ENCODE assay signal across 18 cellular contexts in the genomic region with DNA sequence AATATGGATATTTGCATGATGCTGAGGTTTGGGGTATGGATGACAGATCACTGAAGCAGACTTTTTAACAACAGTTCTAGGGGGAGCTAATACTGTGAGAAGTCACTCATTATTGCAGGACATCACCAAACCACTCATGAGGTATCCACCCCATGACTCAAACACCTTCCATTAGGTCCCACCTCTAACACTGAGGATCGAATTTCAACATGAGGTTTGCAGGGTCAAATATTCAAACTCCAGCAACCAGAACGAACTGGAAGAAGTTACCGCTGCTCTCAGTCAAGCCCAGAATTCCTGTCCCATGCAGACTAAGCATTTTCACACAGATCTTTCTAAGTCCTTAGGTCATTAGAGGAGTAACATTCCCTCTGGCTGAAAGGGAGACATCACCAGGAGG.
DNase-seq lines count a peak whose midpoint lies in the region; ATAC-seq, FAIRE-seq and TF ChIP-seq lines count a peak whose summit lies in the region.
"Had no signal": no experiment of that assay in that cellular context is flagged by ENCODE, and none has a peak within 500 bp of the region (broad histone marks: within the 10 kb centered on the region; RNA-seq: fewer than 3 reads in every experiment).

No MANE protein-coding gene starts in this region.

- H3K36me3 ChIP-seq in GM23338 (ENCODE audit: insufficient read depth) (no peaks in the 10 kb centered on the region), psoas muscle (ENCODE audit: insufficient read depth in 1 of 2, low read depth in 1 of 2) (no peaks in the 10 kb centered on the region)
- H3K36me3 ChIP-seq: Peyer's patch had no signal

- 48 to 56% (median 55%) methylated on average over 3 of the region's 3 CpGs for WGBS in psoas muscle, 3 donors

- H3K9me3 Mint-ChIP-seq in GM23338, result no peaks in the 10 kb centered on the region

- H3K27me3 ChIP-seq in GM23338 (ENCODE audit: insufficient read depth) (no peaks in the 10 kb centered on the region), psoas muscle (ENCODE audit: insufficient read depth in 3 of 3, low read length in 2 of 3) (no peaks in the 10 kb centered on the region)
- H3K27me3 ChIP-seq: Peyer's patch had no signal

- H3K4me1 ChIP-seq in GM23338 (ENCODE audit: insufficient read depth), result no peaks in the 10 kb centered on the region; the same call in 1 of the 2 replicates
- H3K4me1 ChIP-seq in psoas muscle, result no peaks in the 10 kb centered on the region
- H3K4me1 ChIP-seq: Peyer's patch had no signal

- DNase-seq in GM23338 (ENCODE audit: low spot score), result no peak
- DNase-seq in astrocyte of the hippocampus (ENCODE audit: low read depth, low spot score), result peak; percentile 12
- peak; percentile 70 for DNase-seq in glomerular visceral epithelial cell (ENCODE audit: extremely low spot score)
- DNase-seq in urothelium cell line (ENCODE audit: low spot score), result no peak
- DNase-seq in islet precursor cell, result no peak
- no peak for DNase-seq in psoas muscle
- DNase-seq: DMS153, GOT3, Kasumi-1, NCI-H187 treated with DMSO at 0.1 percent for 48 hours, NCI-H510A treated with DMSO at 0.1 percent for 48 hours, Peyer's patch, SHP77 treated with DMSO at 0.1 percent for 48 hours had no signal

- H3K4me3 Mint-ChIP-seq in GM23338, result no peak overlapping the region

- peaks cover 4% of the 10 kb centered on the region; the same call in 1 of the 2 replicates for H3K9me2 ChIP-seq in GM23338 (ENCODE audit: insufficient read depth)

- FAIRE-seq in urothelium cell line (lab: Jason Lieb, UNC), result peak; percentile 40
- FAIRE-seq: GM12878, GM18507, GM19239 had no signal

- TF ChIP-seq CTCF in GM23338 (conservative IDR thresholded peaks at IDR 0.05; ENCODE audit: low read depth in 2 of 2), result no peak
- no peak for TF ChIP-seq CTCF in psoas muscle (IDR thresholded peaks at IDR 0.05)

- no peak overlapping the region for H3K4me2 ChIP-seq in GM23338

- H3K27ac Mint-ChIP-seq in GM23338, result no peak overlapping the region

- H3K27ac ChIP-seq in GM23338 (ENCODE audit: low read depth) (no peak overlapping the region), psoas muscle (no peak overlapping the region)
- H3K27ac ChIP-seq: C4-2B, Peyer's patch had no signal

- ATAC-seq in GM23338, result no peak
- no peak for ATAC-seq in GM18511 (IDR thresholded peaks at IDR 0.05; ENCODE audit: unreplicated experiment)
- no peak for ATAC-seq in psoas muscle
- ATAC-seq: GM12878 had no signal

- intact Hi-C loops in psoas muscle (cut with DNase I), result no loop called here

- H3K9me3 ChIP-seq in psoas muscle, result no peaks in the 10 kb centered on the region
- H3K9me3 ChIP-seq: Peyer's patch had no signal

- no peaks in the 10 kb centered on the region for H3K79me2 ChIP-seq in GM23338 (replicated peaks; ENCODE audit: insufficient read depth)

- H3K27me3 Mint-ChIP-seq in GM23338 (ENCODE audit: insufficient read depth, low read depth, poor library complexity), result peaks cover 5% of the 10 kb centered on the region

- H4K20me1 ChIP-seq in GM23338 (replicated peaks; ENCODE audit: insufficient read depth), result no peaks in the 10 kb centered on the region

- H3F3A ChIP-seq in GM23338 (replicated peaks; ENCODE audit: low read depth), result no peaks in the 10 kb centered on the region

- H3K4me3 ChIP-seq in GM23338, result no peak overlapping the region
- no peak overlapping the region for H3K4me3 ChIP-seq in psoas muscle
- H3K4me3 ChIP-seq: GM12878, Peyer's patch had no signal

- peaks cover 13% of the 10 kb centered on the region for H3K4me1 Mint-ChIP-seq in GM23338

- H2AFZ ChIP-seq in GM23338, result peak overlapping the region; percentile 38; the same call in 1 of the 2 replicates

- no peaks in the 10 kb centered on the region for H3K36me3 Mint-ChIP-seq in GM23338 (ENCODE audit: low read depth)

TF ChIP-seq in GM23338, 12 proteins besides CTCF, POLR2A, EP300 and RAD21 (continues in another document):
- no peak for TF ChIP-seq NANOG (IDR thresholded peaks at IDR 0.05; ENCODE audit: borderline replicate concordance)
- no peak for TF ChIP-seq CREB1 (CRISPR knock-in tag; IDR thresholded peaks at IDR 0.05; ENCODE audit: low read depth)
- no peak for TF ChIP-seq ZNF331 (CRISPR knock-in tag; IDR thresholded peaks at IDR 0.05; ENCODE audit: low read depth)
- no peak for TF ChIP-seq REST (IDR thresholded peaks at IDR 0.05; ENCODE audit: unreplicated experiment)
- no peak for TF ChIP-seq STAT1 (IDR thresholded peaks at IDR 0.05; ENCODE audit: unreplicated experiment)
- no peak for TF ChIP-seq EZH2phosphoT487 (IDR thresholded peaks at IDR 0.05; ENCODE audit: unreplicated experiment)
- TF ChIP-seq, protein P1, sequence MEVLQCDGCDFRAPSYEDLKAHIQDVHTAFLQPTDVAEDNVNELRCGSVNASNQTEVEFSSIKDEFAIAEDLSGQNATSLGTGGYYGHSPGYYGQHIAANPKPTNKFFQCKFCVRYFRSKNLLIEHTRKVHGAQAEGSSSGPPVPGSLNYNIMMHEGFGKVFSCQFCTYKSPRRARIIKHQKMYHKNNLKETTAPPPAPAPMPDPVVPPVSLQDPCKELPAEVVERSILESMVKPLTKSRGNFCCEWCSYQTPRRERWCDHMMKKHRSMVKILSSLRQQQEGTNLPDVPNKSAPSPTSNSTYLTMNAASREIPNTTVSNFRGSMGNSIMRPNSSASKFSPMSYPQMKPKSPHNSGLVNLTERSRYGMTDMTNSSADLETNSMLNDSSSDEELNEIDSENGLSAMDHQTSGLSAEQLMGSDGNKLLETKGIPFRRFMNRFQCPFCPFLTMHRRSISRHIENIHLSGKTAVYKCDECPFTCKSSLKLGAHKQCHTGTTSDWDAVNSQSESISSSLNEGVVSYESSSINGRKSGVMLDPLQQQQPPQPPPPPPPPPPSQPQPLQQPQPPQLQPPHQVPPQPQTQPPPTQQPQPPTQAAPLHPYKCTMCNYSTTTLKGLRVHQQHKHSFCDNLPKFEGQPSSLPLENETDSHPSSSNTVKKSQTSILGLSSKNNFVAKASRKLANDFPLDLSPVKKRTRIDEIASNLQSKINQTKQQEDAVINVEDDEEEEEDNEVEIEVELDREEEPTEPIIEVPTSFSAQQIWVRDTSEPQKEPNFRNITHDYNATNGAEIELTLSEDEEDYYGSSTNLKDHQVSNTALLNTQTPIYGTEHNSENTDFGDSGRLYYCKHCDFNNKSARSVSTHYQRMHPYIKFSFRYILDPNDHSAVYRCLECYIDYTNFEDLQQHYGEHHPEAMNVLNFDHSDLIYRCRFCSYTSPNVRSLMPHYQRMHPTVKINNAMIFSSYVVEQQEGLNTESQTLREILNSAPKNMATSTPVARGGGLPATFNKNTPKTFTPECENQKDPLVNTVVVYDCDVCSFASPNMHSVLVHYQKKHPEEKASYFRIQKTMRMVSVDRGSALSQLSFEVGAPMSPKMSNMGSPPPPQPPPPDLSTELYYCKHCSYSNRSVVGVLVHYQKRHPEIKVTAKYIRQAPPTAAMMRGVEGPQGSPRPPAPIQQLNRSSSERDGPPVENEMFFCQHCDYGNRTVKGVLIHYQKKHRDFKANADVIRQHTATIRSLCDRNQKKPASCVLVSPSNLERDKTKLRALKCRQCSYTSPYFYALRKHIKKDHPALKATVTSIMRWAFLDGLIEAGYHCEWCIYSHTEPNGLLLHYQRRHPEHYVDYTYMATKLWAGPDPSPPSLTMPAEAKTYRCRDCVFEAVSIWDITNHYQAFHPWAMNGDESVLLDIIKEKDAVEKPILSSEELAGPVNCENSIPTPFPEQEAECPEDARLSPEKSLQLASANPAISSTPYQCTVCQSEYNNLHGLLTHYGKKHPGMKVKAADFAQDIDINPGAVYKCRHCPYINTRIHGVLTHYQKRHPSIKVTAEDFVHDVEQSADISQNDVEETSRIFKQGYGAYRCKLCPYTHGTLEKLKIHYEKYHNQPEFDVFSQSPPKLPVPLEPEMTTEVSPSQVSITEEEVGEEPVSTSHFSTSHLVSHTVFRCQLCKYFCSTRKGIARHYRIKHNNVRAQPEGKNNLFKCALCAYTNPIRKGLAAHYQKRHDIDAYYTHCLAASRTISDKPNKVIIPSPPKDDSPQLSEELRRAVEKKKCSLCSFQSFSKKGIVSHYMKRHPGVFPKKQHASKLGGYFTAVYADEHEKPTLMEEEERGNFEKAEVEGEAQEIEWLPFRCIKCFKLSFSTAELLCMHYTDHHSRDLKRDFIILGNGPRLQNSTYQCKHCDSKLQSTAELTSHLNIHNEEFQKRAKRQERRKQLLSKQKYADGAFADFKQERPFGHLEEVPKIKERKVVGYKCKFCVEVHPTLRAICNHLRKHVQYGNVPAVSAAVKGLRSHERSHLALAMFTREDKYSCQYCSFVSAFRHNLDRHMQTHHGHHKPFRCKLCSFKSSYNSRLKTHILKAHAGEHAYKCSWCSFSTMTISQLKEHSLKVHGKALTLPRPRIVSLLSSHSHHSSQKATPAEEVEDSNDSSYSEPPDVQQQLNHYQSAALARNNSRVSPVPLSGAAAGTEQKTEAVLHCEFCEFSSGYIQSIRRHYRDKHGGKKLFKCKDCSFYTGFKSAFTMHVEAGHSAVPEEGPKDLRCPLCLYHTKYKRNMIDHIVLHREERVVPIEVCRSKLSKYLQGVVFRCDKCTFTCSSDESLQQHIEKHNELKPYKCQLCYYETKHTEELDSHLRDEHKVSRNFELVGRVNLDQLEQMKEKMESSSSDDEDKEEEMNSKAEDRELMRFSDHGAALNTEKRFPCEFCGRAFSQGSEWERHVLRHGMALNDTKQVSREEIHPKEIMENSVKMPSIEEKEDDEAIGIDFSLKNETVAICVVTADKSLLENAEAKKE (CRISPR knock-in tag; IDR thresholded peaks at IDR 0.05), result no peak

Comparison
In these comparisons a context has a peak if more than half of its experiments do, and no peak if none do; other contexts are left out.
1. DNase-seq: peak in astrocyte of the hippocampus (single experiment) and glomerular visceral epithelial cell (single experiment); none in GM23338 (single experiment), urothelium cell line (single experiment), islet precursor cell (single experiment) and psoas muscle (0 of 2).